Comparison of ENCODE assay signal across 1 cellular context in genomic region chr7:5514440-5515035, GRCh38.
TF ChIP-seq lines count a peak whose summit lies in the region.

No MANE protein-coding gene starts in this region.

TF ChIP-seq in HepG2, 621 proteins besides CTCF, POLR2A, EP300 and RAD21:
- TF ChIP-seq CBX5 (CRISPR knock-in tag; IDR thresholded peaks at IDR 0.05; ENCODE audit: borderline replicate concordance) (no peak), ZMYM2 (CRISPR knock-in tag; IDR thresholded peaks at IDR 0.05) (peak; percentile 89), SNAPC5 (CRISPR knock-in tag; IDR thresholded peaks at IDR 0.05; ENCODE audit: borderline replicate concordance) (no peak), KLF13 (CRISPR knock-in tag; IDR thresholded peaks at IDR 0.05) (no peak), RCOR2 (CRISPR knock-in tag; IDR thresholded peaks at IDR 0.05) (peak; percentile 30; the same call in 1 of the 2 replicates), NR2F6 (IDR thresholded peaks at IDR 0.05) (no peak), NR2F6 (CRISPR knock-in tag; IDR thresholded peaks at IDR 0.05) (no peak), ZNF770 (CRISPR knock-in tag; IDR thresholded peaks at IDR 0.05) (peak; percentile 98), ZBTB3 (CRISPR knock-in tag; IDR thresholded peaks at IDR 0.05; ENCODE audit: borderline replicate concordance, low read depth) (0 out of 2 replicates have a peak, but pooled peaks have one; percentile 27), HOMEZ (CRISPR knock-in tag; IDR thresholded peaks at IDR 0.05; ENCODE audit: low read depth) (no peak), CBX1 (IDR thresholded peaks at IDR 0.05; ENCODE audit: low read depth) (peak; percentile 65), EEA1 (CRISPR knock-in tag; IDR thresholded peaks at IDR 0.05; ENCODE audit: borderline replicate concordance) (0 out of 2 replicates have a peak, but pooled peaks have one; percentile 42), BCL6 (CRISPR knock-in tag; IDR thresholded peaks at IDR 0.05) (peak; percentile 30; the same call in 1 of the 2 replicates), AKAP8 (CRISPR knock-in tag; IDR thresholded peaks at IDR 0.05) (no peak), TSC22D2 (CRISPR knock-in tag; IDR thresholded peaks at IDR 0.05; ENCODE audit: borderline replicate concordance) (no peak), ZNF605 (CRISPR knock-in tag; IDR thresholded peaks at IDR 0.05) (0 out of 2 replicates have a peak, but pooled peaks have one; percentile 33), STAT5B (CRISPR knock-in tag; IDR thresholded peaks at IDR 0.05) (no peak), ZNF232 (CRISPR knock-in tag; IDR thresholded peaks at IDR 0.05; ENCODE audit: borderline replicate concordance) (no peak), KDM1A (CRISPR knock-in tag; IDR thresholded peaks at IDR 0.05) (0 out of 2 replicates have a peak, but pooled peaks have one; percentile 5), ARID3A (IDR thresholded peaks at IDR 0.05; ENCODE audit: low read depth, low read length) (no peak), NR2F1 (CRISPR knock-in tag; IDR thresholded peaks at IDR 0.05) (0 out of 4 replicates have a peak, but pooled peaks of 1 of the 2 experiments have one; percentile 14), ZNF20 (CRISPR knock-in tag; IDR thresholded peaks at IDR 0.05) (no peak), CCDC6 (CRISPR knock-in tag; IDR thresholded peaks at IDR 0.05) (no peak), SAP130 (CRISPR knock-in tag; IDR thresholded peaks at IDR 0.05; ENCODE audit: low read depth) (peak; percentile 17; the same call in 1 of the 2 replicates), GTF3A (CRISPR knock-in tag; conservative IDR thresholded peaks at IDR 0.05) (no peak), ZNF367 (CRISPR knock-in tag; IDR thresholded peaks at IDR 0.05; ENCODE audit: borderline replicate concordance) (no peak), TRIM24 (CRISPR knock-in tag; IDR thresholded peaks at IDR 0.05) (no peak), ZNF317 (CRISPR knock-in tag; IDR thresholded peaks at IDR 0.05) (0 out of 2 replicates have a peak, but pooled peaks have one; percentile 27), ZNF878 (CRISPR knock-in tag; IDR thresholded peaks at IDR 0.05) (0 out of 2 replicates have a peak, but pooled peaks have one; percentile 5), ZFP36 (IDR thresholded peaks at IDR 0.05; ENCODE audit: borderline replicate concordance, low read depth, low read length, partially characterized antibody) (no peak), TCF7 (IDR thresholded peaks at IDR 0.05; ENCODE audit: low read depth) (0 out of 2 replicates have a peak, but pooled peaks have one; percentile 6), LBX2 (CRISPR knock-in tag; IDR thresholded peaks at IDR 0.05; ENCODE audit: borderline replicate concordance) (no peak), TMF1 (CRISPR knock-in tag; IDR thresholded peaks at IDR 0.05; ENCODE audit: low read depth) (0 out of 2 replicates have a peak, but pooled peaks have one; percentile 2), SETDB1 (CRISPR knock-in tag; IDR thresholded peaks at IDR 0.05; ENCODE audit: borderline replicate concordance) (no peak), ZNF121 (CRISPR knock-in tag; IDR thresholded peaks at IDR 0.05) (peak; percentile 98), KLF12 (CRISPR knock-in tag; IDR thresholded peaks at IDR 0.05; ENCODE audit: borderline replicate concordance) (no peak), CREBL2 (CRISPR knock-in tag; IDR thresholded peaks at IDR 0.05; ENCODE audit: borderline replicate concordance) (no peak), KAT7 (CRISPR knock-in tag; IDR thresholded peaks at IDR 0.05; ENCODE audit: borderline replicate concordance) (no peak), ZNF652 (CRISPR knock-in tag; IDR thresholded peaks at IDR 0.05; ENCODE audit: borderline replicate concordance, low read depth) (no peak), SSRP1 (CRISPR knock-in tag; IDR thresholded peaks at IDR 0.05) (0 out of 2 replicates have a peak, but pooled peaks have one; percentile 7), MEIS1 (CRISPR knock-in tag; IDR thresholded peaks at IDR 0.05; ENCODE audit: borderline replicate concordance) (peak; percentile 52), IKZF5 (CRISPR knock-in tag; IDR thresholded peaks at IDR 0.05) (0 out of 2 replicates have a peak, but pooled peaks have one; percentile 5), ADNP (CRISPR knock-in tag; IDR thresholded peaks at IDR 0.05) (peak; percentile 53), ZNF563 (CRISPR knock-in tag; IDR thresholded peaks at IDR 0.05) (no peak), ZNF460 (CRISPR knock-in tag; IDR thresholded peaks at IDR 0.05; ENCODE audit: borderline replicate concordance) (peak; percentile 98), KMT2B (CRISPR knock-in tag; IDR thresholded peaks at IDR 0.05) (no peak), ZMYM3 (CRISPR knock-in tag; IDR thresholded peaks at IDR 0.05) (peak; percentile 79), CEBPB (IDR thresholded peaks at IDR 0.05; ENCODE audit: borderline replicate concordance, low read depth, low read length) (peak; percentile 87), BRD4 (CRISPR knock-in tag; IDR thresholded peaks at IDR 0.05) (no peak), CEBPG (CRISPR knock-in tag; IDR thresholded peaks at IDR 0.05) (peak; percentile 90), MTA3 (CRISPR knock-in tag; IDR thresholded peaks at IDR 0.05) (no peak), GATAD2A (CRISPR knock-in tag; IDR thresholded peaks at IDR 0.05) (0 out of 2 replicates have a peak, but pooled peaks have one; percentile 3), ZGPAT (CRISPR knock-in tag; IDR thresholded peaks at IDR 0.05) (peak; percentile 35), ZNF263 (CRISPR knock-in tag; IDR thresholded peaks at IDR 0.05) (peak; percentile 16; the same call in 1 of the 2 replicates), PATZ1 (CRISPR knock-in tag; IDR thresholded peaks at IDR 0.05) (peak; percentile 45), ISL2 (CRISPR knock-in tag; IDR thresholded peaks at IDR 0.05) (no peak), TARDBP (CRISPR knock-in tag; IDR thresholded peaks at IDR 0.05) (0 out of 2 replicates have a peak, but pooled peaks have one; percentile 3), IRF9 (CRISPR knock-in tag; IDR thresholded peaks at IDR 0.05; ENCODE audit: borderline replicate concordance) (0 out of 2 replicates have a peak, but pooled peaks have one; percentile 38), ATF2 (CRISPR knock-in tag; IDR thresholded peaks at IDR 0.05) (0 out of 2 replicates have a peak, but pooled peaks have one; percentile 13), EZH2 (conservative IDR thresholded peaks at IDR 0.05; ENCODE audit: low read depth, low read length) (no peak), CHD4 (IDR thresholded peaks at IDR 0.05; ENCODE audit: borderline replicate concordance, low read length) (0 out of 2 replicates have a peak, but pooled peaks have one; percentile 64)
